In the genomic region with DNA sequence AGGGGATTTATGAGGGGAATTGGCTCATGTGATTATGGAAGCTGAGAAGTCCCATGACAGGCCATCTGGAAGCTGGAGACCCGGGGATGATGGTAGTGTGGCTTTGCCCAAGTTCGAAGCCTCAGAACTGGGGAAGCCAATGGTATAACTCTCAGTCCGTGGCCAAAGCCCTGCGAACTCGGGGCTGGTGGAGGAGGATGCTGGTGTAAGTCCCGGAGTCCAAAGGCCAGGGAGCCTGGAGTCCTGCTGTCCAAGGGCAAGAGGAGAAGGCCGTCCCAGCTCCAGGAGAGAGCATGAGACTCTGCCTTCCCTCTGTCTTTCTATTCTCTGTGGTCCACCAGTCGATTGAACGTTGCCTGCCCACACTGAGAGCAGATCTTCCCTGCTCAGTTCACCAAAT, we compare ENCODE assay signal across 20 cellular contexts.
"Had no signal": no experiment of that assay in that cellular context is flagged by ENCODE, and none has a peak within 500 bp of the region (broad histone marks: within the 10 kb centered on the region; RNA-seq: fewer than 3 reads in every experiment).

No MANE protein-coding gene starts in this region.

- ATAC-seq: activated T-cell treated with anti-CD3 and anti-CD28 coated beads, Interleukin-2, amount 50 U/mL, for 4 hours; activated T-helper 17 cell treated with anti-CD3 and anti-CD28 coated beads, Interleukin-2, amount 50 U/mL, for 72 hours; T-helper 17 cell had no signal

- H3K4me3 ChIP-seq: PC-9 had no signal

- DNase-seq: activated B cell treated with CpG ODN at 0.5 μM for 24 hours; activated CD4-positive, alpha-beta T cell treated with anti-CD3 and anti-CD28 coated beads for 1 hour; activated CD4-positive, alpha-beta T cell treated with anti-CD3 and anti-CD28 coated beads, Interleukin-2, amount 10 ng/mL, durations not matched to agents 24 days and 14 days; activated CD4-positive, alpha-beta T cell treated with anti-CD3 and anti-CD28 coated beads, Interleukin-2, amount 50 U/mL, for 48 hours; activated CD8-positive, alpha-beta memory T cell treated with anti-CD3 and anti-CD28 coated beads for 24 hours; activated gamma-delta T cell; activated naive CD4-positive, alpha-beta T cell treated with anti-CD3 and anti-CD28 coated beads for 36 hours; activated T-cell treated with anti-CD3 and anti-CD28 coated beads, Interleukin-2, amount 50 U/mL, for 4 hours; amygdala; NCI-H1092; NCI-H1417; NCI-H1930; NCI-H2171; NCI-H2227 treated with DMSO at 0.1 percent for 48 hours; NCI-H526; NCI-H774; PC-9; T-helper 17 cell; T-helper 9 cell had no signal

- H3K27ac ChIP-seq: PC-9 had no signal

- H2AFZ ChIP-seq: PC-9 had no signal

- H3K4me2 ChIP-seq: PC-9 had no signal
